Comparison of ENCODE assay signal across 21 cellular contexts in genomic region chr13:75757336-75757735, GRCh38.
A peak's percentile ranks its signal among the peaks of the same experiment; 100 is the strongest.
DNase-seq lines count a peak whose midpoint lies in the region; ATAC-seq and TF ChIP-seq lines count a peak whose summit lies in the region.
"Had no signal": no experiment of that assay in that cellular context is flagged by ENCODE, and none has a peak within 500 bp of the region (broad histone marks: within the 10 kb centered on the region; RNA-seq: fewer than 3 reads in every experiment).

No MANE protein-coding gene starts in this region.

- peaks cover 7 to 12% of the 10 kb centered on the region in 2 donors for H3K36me3 Mint-ChIP-seq in activated T-cell treated with anti-CD3 and anti-CD28 coated beads, Interleukin-2, amount 50 U/mL, for 72 hours (ENCODE audit: insufficient read depth in 2 of 2)
- H3K36me3 Mint-ChIP-seq in activated T-cell treated with anti-CD3 and anti-CD28 coated beads, Interleukin-2, amount 50 U/mL, for 24 hours (ENCODE audit: low read depth), result peaks cover 5% of the 10 kb centered on the region
- peaks cover 80% of the 10 kb centered on the region for H3K36me3 Mint-ChIP-seq in HFFc6 (ENCODE audit: low read depth)
- H3K36me3 Mint-ChIP-seq in T-helper 2 cell treated with Interferon-gamma antibody and Interleukin-4, amounts not matched to agents 5 μg/mL and 100 μg/mL, for 36 hours (ENCODE audit: low read depth), result peaks cover 21% of the 10 kb centered on the region
- H3K36me3 Mint-ChIP-seq in progenitor cell of endocrine pancreas (ENCODE audit: insufficient read depth), result peaks cover 1% of the 10 kb centered on the region
- H3K36me3 Mint-ChIP-seq: CD8-positive, alpha-beta T cell had no signal

- peaks cover 42% of the 10 kb centered on the region for H3K4me1 Mint-ChIP-seq in activated T-cell treated with anti-CD3 and anti-CD28 coated beads, Interleukin-2, amount 50 U/mL, for 72 hours (ENCODE audit: low read depth)
- H3K4me1 Mint-ChIP-seq in activated T-cell treated with anti-CD3 and anti-CD28 coated beads, Interleukin-2, amount 50 U/mL, for 24 hours (ENCODE audit: low read depth), result peaks cover 53% of the 10 kb centered on the region
- H3K4me1 Mint-ChIP-seq in HFFc6 (ENCODE audit: low read depth) (peaks cover 96% of the 10 kb centered on the region), progenitor cell of endocrine pancreas (ENCODE audit: low read depth) (peaks cover 21% of the 10 kb centered on the region)
- peaks cover 51% of the 10 kb centered on the region for H3K4me1 Mint-ChIP-seq in T-helper 2 cell treated with Interferon-gamma antibody and Interleukin-4, amounts not matched to agents 5 μg/mL and 100 μg/mL, for 36 hours (ENCODE audit: low read depth)

- H3K27me3 Mint-ChIP-seq in activated T-cell treated with anti-CD3 and anti-CD28 coated beads, Interleukin-2, amount 50 U/mL, for 72 hours (ENCODE audit: low read depth), result no peaks in the 10 kb centered on the region
- no peaks in the 10 kb centered on the region for H3K27me3 Mint-ChIP-seq in activated T-cell treated with anti-CD3 and anti-CD28 coated beads, Interleukin-2, amount 50 U/mL, for 24 hours
- H3K27me3 Mint-ChIP-seq in HFFc6 (ENCODE audit: insufficient read depth) (peaks cover 24% of the 10 kb centered on the region), progenitor cell of endocrine pancreas (no peaks in the 10 kb centered on the region)
- no peaks in the 10 kb centered on the region for H3K27me3 Mint-ChIP-seq in T-helper 2 cell treated with Interferon-gamma antibody and Interleukin-4, amounts not matched to agents 5 μg/mL and 100 μg/mL, for 36 hours (ENCODE audit: low read depth)
- H3K27me3 Mint-ChIP-seq: IgD-negative memory B cell had no signal

- peaks cover 9 to 17% of the 10 kb centered on the region in 2 donors for H3K9me3 Mint-ChIP-seq in activated T-cell treated with anti-CD3 and anti-CD28 coated beads, Interleukin-2, amount 50 U/mL, for 72 hours
- H3K9me3 Mint-ChIP-seq in activated T-cell treated with anti-CD3 and anti-CD28 coated beads, Interleukin-2, amount 50 U/mL, for 24 hours, result peaks cover 12% of the 10 kb centered on the region
- H3K9me3 Mint-ChIP-seq in HFFc6 (peaks cover 24% of the 10 kb centered on the region), progenitor cell of endocrine pancreas (ENCODE audit: low read depth) (peaks cover 11% of the 10 kb centered on the region)
- H3K9me3 Mint-ChIP-seq in T-helper 2 cell treated with Interferon-gamma antibody and Interleukin-4, amounts not matched to agents 5 μg/mL and 100 μg/mL, for 36 hours, result peaks cover 23% of the 10 kb centered on the region

- no peak overlapping the region for H3K4me3 Mint-ChIP-seq in activated T-cell treated with anti-CD3 and anti-CD28 coated beads, Interleukin-2, amount 50 U/mL, for 72 hours
- H3K4me3 Mint-ChIP-seq in activated T-cell treated with anti-CD3 and anti-CD28 coated beads, Interleukin-2, amount 50 U/mL, for 24 hours, result no peak overlapping the region
- H3K4me3 Mint-ChIP-seq in HFFc6 (peak overlapping the region; percentile 9; the same call in 1 of the 2 replicates), progenitor cell of endocrine pancreas (ENCODE audit: low read depth) (no peak overlapping the region)
- H3K4me3 Mint-ChIP-seq in T-helper 2 cell treated with Interferon-gamma antibody and Interleukin-4, amounts not matched to agents 5 μg/mL and 100 μg/mL, for 36 hours, result peak overlapping the region; percentile 19
- H3K4me3 Mint-ChIP-seq: CD8-positive, alpha-beta T cell; IgD-negative memory B cell had no signal

- peak overlapping the region; percentile 27 for H3K27ac Mint-ChIP-seq in activated T-cell treated with anti-CD3 and anti-CD28 coated beads, Interleukin-2, amount 50 U/mL, for 72 hours
- H3K27ac Mint-ChIP-seq in activated T-cell treated with anti-CD3 and anti-CD28 coated beads, Interleukin-2, amount 50 U/mL, for 24 hours, result no peak overlapping the region
- H3K27ac Mint-ChIP-seq in HFFc6 (peak overlapping the region; percentile 51; the same call in 1 of the 2 replicates), progenitor cell of endocrine pancreas (peak overlapping the region; percentile 72)
- H3K27ac Mint-ChIP-seq in T-helper 2 cell treated with Interferon-gamma antibody and Interleukin-4, amounts not matched to agents 5 μg/mL and 100 μg/mL, for 36 hours, result no peak overlapping the region
- H3K27ac Mint-ChIP-seq: CD8-positive, alpha-beta T cell had no signal

- no peak for DNase-seq in activated T-cell treated with anti-CD3 and anti-CD28 coated beads, Interleukin-2, amount 50 U/mL, for 72 hours
- no peak for DNase-seq in activated T-cell treated with anti-CD3 and anti-CD28 coated beads, Interleukin-2, amount 50 U/mL, for 24 hours
- DNase-seq in HFFc6 (no peak), progenitor cell of endocrine pancreas (ENCODE audit: low spot score, unreplicated experiment) (no peak), iPS-NIHi7 (ENCODE audit: extremely low spot score) (no peak), CD1c-positive myeloid dendritic cell (ENCODE audit: extremely low spot score) (no peak), NCI-H446 (lab: John Stamatoyannopoulos, UW) (no peak)
- no peak for DNase-seq in T-helper 2 cell treated with Interferon-gamma antibody and Interleukin-4, amounts not matched to agents 5 μg/mL and 100 μg/mL, for 36 hours (ENCODE audit: low spot score)
- DNase-seq: CD8-positive, alpha-beta T cell; DMS 273 treated with DMSO at 0.1 percent for 48 hours; DMS79 treated with DMSO at 0.1 percent for 48 hours; HCEC 1CT; NCI-H1092 treated with DMSO at 0.1 percent for 48 hours; NCI-H1436; NCI-H187; NCI-H2081 treated with DMSO at 0.1 percent for 48 hours; NCI-H526; PC-9; RPMI8226; SHP77 had no signal

- ATAC-seq in activated T-cell treated with anti-CD3 and anti-CD28 coated beads, Interleukin-2, amount 50 U/mL, for 72 hours (replicated peaks in 1 of 2), result no peak
- ATAC-seq: CD8-positive, alpha-beta T cell had no signal

- TF ChIP-seq CTCF in HFFc6 (IDR thresholded peaks at IDR 0.05) (no peak), progenitor cell of endocrine pancreas (IDR thresholded peaks at IDR 0.05; ENCODE audit: unreplicated experiment) (no peak)

Comparison
In these comparisons a context has a peak if more than half of its experiments do, and no peak if none do; other contexts are left out.
1. H3K27ac Mint-ChIP-seq: peak in activated T-cell treated with anti-CD3 and anti-CD28 coated beads, Interleukin-2, amount 50 U/mL, for 72 hours (single experiment), HFFc6 (single experiment) and progenitor cell of endocrine pancreas (single experiment); none in activated T-cell treated with anti-CD3 and anti-CD28 coated beads, Interleukin-2, amount 50 U/mL, for 24 hours (single experiment) and T-helper 2 cell treated with Interferon-gamma antibody and Interleukin-4, amounts not matched to agents 5 μg/mL and 100 μg/mL, for 36 hours (single experiment).
2. H3K4me3 Mint-ChIP-seq: peak in HFFc6 (single experiment) and T-helper 2 cell treated with Interferon-gamma antibody and Interleukin-4, amounts not matched to agents 5 μg/mL and 100 μg/mL, for 36 hours (single experiment); none in activated T-cell treated with anti-CD3 and anti-CD28 coated beads, Interleukin-2, amount 50 U/mL, for 72 hours (0 of 2), activated T-cell treated with anti-CD3 and anti-CD28 coated beads, Interleukin-2, amount 50 U/mL, for 24 hours (single experiment) and progenitor cell of endocrine pancreas (single experiment).